ENCODE assay signal across 24 cellular contexts in genomic region chr2:135132314-135132713, GRCh38.
DNase-seq lines count a peak whose midpoint lies in the region; ATAC-seq and TF ChIP-seq lines count a peak whose summit lies in the region.
"Had no signal": no experiment of that assay in that cellular context is flagged by ENCODE, and none has a peak within 500 bp of the region (broad histone marks: within the 10 kb centered on the region; RNA-seq: fewer than 3 reads in every experiment).

No MANE protein-coding gene starts in this region.

- no peaks in the 10 kb centered on the region for H4K20me1 ChIP-seq in fibroblast of lung (ENCODE audit: control insufficient read depth, extremely low read depth, insufficient read depth, low read length)
- H4K20me1 ChIP-seq in smooth muscle cell (ENCODE audit: low read depth): peaks cover 5% of the 10 kb centered on the region

- H3K27ac Mint-ChIP-seq in activated CD8-positive, alpha-beta T cell treated with anti-CD3 and anti-CD28 coated beads for 36 hours: peak overlapping the region; percentile 48
- no peak overlapping the region for H3K27ac Mint-ChIP-seq in activated CD8-positive, alpha-beta T cell treated with anti-CD3 and anti-CD28 coated beads, Interleukin-2, amount 10 ng/mL, durations not matched to agents 7 days and 5 days
- no peak overlapping the region for H3K27ac Mint-ChIP-seq in activated CD4-positive, alpha-beta T cell treated with anti-CD3 and anti-CD28 coated beads, Interleukin-2, amount 10 ng/mL, durations not matched to agents 7 days and 5 days
- H3K27ac Mint-ChIP-seq: stimulated activated memory B cell treated with anti-CD40 and anti-IgM and Interleukin-4, amounts not matched to agents 10 μg/mL and 1 μg/mL and 100 μg/mL, for 72 hours had no signal

- intact Hi-C loops in activated CD8-positive, alpha-beta T cell treated with anti-CD3 and anti-CD28 coated beads for 36 hours (cut with micrococcal nuclease): no loop called here

- H2AFZ ChIP-seq in fibroblast of lung (ENCODE audit: low read length) (no peak overlapping the region), smooth muscle cell (ENCODE audit: low read depth) (no peak overlapping the region)

- H3K36me3 ChIP-seq in fibroblast of lung (ENCODE audit: control insufficient read depth, insufficient read depth, low read length) (peaks cover 3% of the 10 kb centered on the region), smooth muscle cell (ENCODE audit: low read depth) (peaks cover 39% of the 10 kb centered on the region)

- peaks cover 42% of the 10 kb centered on the region for H3K36me3 Mint-ChIP-seq in activated CD8-positive, alpha-beta T cell treated with anti-CD3 and anti-CD28 coated beads for 36 hours (ENCODE audit: low read depth)
- peaks cover 52% of the 10 kb centered on the region for H3K36me3 Mint-ChIP-seq in activated CD8-positive, alpha-beta T cell treated with anti-CD3 and anti-CD28 coated beads, Interleukin-2, amount 10 ng/mL, durations not matched to agents 7 days and 5 days (ENCODE audit: low read depth)
- H3K36me3 Mint-ChIP-seq in activated CD4-positive, alpha-beta T cell treated with anti-CD3 and anti-CD28 coated beads, Interleukin-2, amount 10 ng/mL, durations not matched to agents 7 days and 5 days (ENCODE audit: low read depth): peaks cover 52% of the 10 kb centered on the region

- no peaks in the 10 kb centered on the region for H3K4me1 ChIP-seq in fibroblast of lung (ENCODE audit: control insufficient read depth, extremely low read depth, insufficient read depth, low read length)
- H3K4me1 ChIP-seq in smooth muscle cell (ENCODE audit: low read depth): no peaks in the 10 kb centered on the region
- H3K4me1 ChIP-seq: psoas muscle had no signal

- H3K4me2 ChIP-seq in fibroblast of lung (ENCODE audit: extremely low read depth, insufficient read depth, low read length): no peak overlapping the region
- no peak overlapping the region for H3K4me2 ChIP-seq in smooth muscle cell

- H3K9ac ChIP-seq in fibroblast of lung (ENCODE audit: insufficient read depth, low read length) (no peak overlapping the region), smooth muscle cell (ENCODE audit: low read depth) (no peak overlapping the region)

- 67% methylated on average over 1 of the region's 1 CpG for WGBS in smooth muscle cell (ENCODE audit: low lambda C conversion rate)

- H3K27ac ChIP-seq in fibroblast of lung (ENCODE audit: insufficient read depth, low read length) (no peak overlapping the region), smooth muscle cell (ENCODE audit: low read depth) (peak overlapping the region; percentile 48)
- H3K27ac ChIP-seq: psoas muscle had no signal

- CTCF ChIA-PET in activated CD8-positive, alpha-beta T cell treated with anti-CD3 and anti-CD28 coated beads for 36 hours (lab: Charles Lee): interaction anchor here (1.0 kb wide), 1 partner anchor 128 kb away, joined by 4 read pairs; no protein-coding TSS in a partner anchor
- CTCF ChIA-PET in activated CD8-positive, alpha-beta T cell treated with anti-CD3 and anti-CD28 coated beads, Interleukin-2, amount 10 ng/mL, durations not matched to agents 7 days and 5 days (lab: Charles Lee): interaction anchor here (1.4 kb wide), 1 partner anchor 17 kb away, joined by 4 read pairs; no protein-coding TSS in a partner anchor
- CTCF ChIA-PET in activated CD4-positive, alpha-beta T cell treated with anti-CD3 and anti-CD28 coated beads, Interleukin-2, amount 10 ng/mL, durations not matched to agents 7 days and 5 days (lab: Charles Lee): no interaction called here

- no peaks in the 10 kb centered on the region for H3K9me3 Mint-ChIP-seq in activated CD8-positive, alpha-beta T cell treated with anti-CD3 and anti-CD28 coated beads for 36 hours
- H3K9me3 Mint-ChIP-seq in activated CD8-positive, alpha-beta T cell treated with anti-CD3 and anti-CD28 coated beads, Interleukin-2, amount 10 ng/mL, durations not matched to agents 7 days and 5 days (ENCODE audit: insufficient read depth): no peaks in the 10 kb centered on the region
- no peaks in the 10 kb centered on the region for H3K9me3 Mint-ChIP-seq in activated CD4-positive, alpha-beta T cell treated with anti-CD3 and anti-CD28 coated beads, Interleukin-2, amount 10 ng/mL, durations not matched to agents 7 days and 5 days
- H3K9me3 Mint-ChIP-seq: CD4-positive, alpha-beta memory T cell; naive B cell; stimulated activated memory B cell treated with anti-CD40 and anti-IgM and Interleukin-4, amounts not matched to agents 10 μg/mL and 1 μg/mL and 100 μg/mL, for 72 hours had no signal

- peaks cover 8% of the 10 kb centered on the region for H3K4me1 Mint-ChIP-seq in activated CD8-positive, alpha-beta T cell treated with anti-CD3 and anti-CD28 coated beads for 36 hours (ENCODE audit: low read depth)
- no peaks in the 10 kb centered on the region for H3K4me1 Mint-ChIP-seq in activated CD8-positive, alpha-beta T cell treated with anti-CD3 and anti-CD28 coated beads, Interleukin-2, amount 10 ng/mL, durations not matched to agents 7 days and 5 days (ENCODE audit: low read depth)
- peaks cover 6% of the 10 kb centered on the region for H3K4me1 Mint-ChIP-seq in activated CD4-positive, alpha-beta T cell treated with anti-CD3 and anti-CD28 coated beads, Interleukin-2, amount 10 ng/mL, durations not matched to agents 7 days and 5 days
- H3K4me1 Mint-ChIP-seq: stimulated activated memory B cell treated with anti-CD40 and anti-IgM and Interleukin-4, amounts not matched to agents 10 μg/mL and 1 μg/mL and 100 μg/mL, for 72 hours had no signal

- no peak for TF ChIP-seq CTCF in activated CD8-positive, alpha-beta T cell treated with anti-CD3 and anti-CD28 coated beads for 36 hours (IDR thresholded peaks at IDR 0.05)
- no peak for TF ChIP-seq CTCF in fibroblast of lung (conservative IDR thresholded peaks at IDR 0.05 in 1 of 2, IDR thresholded peaks at IDR 0.05 in 1 of 2; ENCODE audit: low read depth in 1 of 2, low read length in 2 of 2)
- TF ChIP-seq CTCF in smooth muscle cell (IDR thresholded peaks at IDR 0.05; ENCODE audit: borderline replicate concordance, insufficient read depth, poor library complexity, severe bottlenecking): no peak

- no peak for ATAC-seq in activated CD8-positive, alpha-beta T cell treated with anti-CD3 and anti-CD28 coated beads for 36 hours
- ATAC-seq in activated CD8-positive, alpha-beta T cell treated with anti-CD3 and anti-CD28 coated beads, Interleukin-2, amount 10 ng/mL, durations not matched to agents 7 days and 5 days: no peak
- ATAC-seq in HG03457 (IDR thresholded peaks at IDR 0.05; ENCODE audit: unreplicated experiment): no peak
- ATAC-seq: activated CD4-positive, alpha-beta T cell treated with anti-CD3 and anti-CD28 coated beads for 36 hours; psoas muscle; stimulated activated memory B cell treated with anti-CD40 and anti-IgM and Interleukin-4, amounts not matched to agents 10 μg/mL and 1 μg/mL and 100 μg/mL, for 72 hours had no signal

- H3K4me3 ChIP-seq in fibroblast of lung (replicated peaks in 1 of 4; ENCODE audit: control extremely low read depth in 1 of 4, insufficient read depth in 1 of 4, low read depth in 3 of 4, low read length in 4 of 4): no peak overlapping the region
- no peak overlapping the region for H3K4me3 ChIP-seq in smooth muscle cell
- H3K4me3 ChIP-seq: psoas muscle had no signal

- no peaks in the 10 kb centered on the region for H3K79me2 ChIP-seq in fibroblast of lung (ENCODE audit: control insufficient read depth, insufficient read depth, low read length)
- no peaks in the 10 kb centered on the region for H3K79me2 ChIP-seq in smooth muscle cell (ENCODE audit: low read depth)

- H3K9me3 ChIP-seq in fibroblast of lung (ENCODE audit: control insufficient read depth, insufficient read depth, low read depth, low read length): no peaks in the 10 kb centered on the region
- H3K9me3 ChIP-seq in smooth muscle cell (replicated peaks; ENCODE audit: low read depth): no peaks in the 10 kb centered on the region
- H3K9me3 ChIP-seq: psoas muscle had no signal

- H3K4me3 Mint-ChIP-seq in activated CD8-positive, alpha-beta T cell treated with anti-CD3 and anti-CD28 coated beads for 36 hours: no peak overlapping the region
- H3K4me3 Mint-ChIP-seq in activated CD8-positive, alpha-beta T cell treated with anti-CD3 and anti-CD28 coated beads, Interleukin-2, amount 10 ng/mL, durations not matched to agents 7 days and 5 days: no peak overlapping the region
- no peak overlapping the region for H3K4me3 Mint-ChIP-seq in activated CD4-positive, alpha-beta T cell treated with anti-CD3 and anti-CD28 coated beads, Interleukin-2, amount 10 ng/mL, durations not matched to agents 7 days and 5 days
- H3K4me3 Mint-ChIP-seq: activated CD4-positive, alpha-beta T cell treated with anti-CD3 and anti-CD28 coated beads for 36 hours; CD4-positive, alpha-beta memory T cell; naive B cell; stimulated activated memory B cell treated with anti-CD40 and anti-IgM and Interleukin-4, amounts not matched to agents 10 μg/mL and 1 μg/mL and 100 μg/mL, for 72 hours had no signal

- H3K27me3 ChIP-seq in fibroblast of lung (ENCODE audit: control insufficient read depth, insufficient read depth, low read length) (no peaks in the 10 kb centered on the region), smooth muscle cell (ENCODE audit: low read depth) (no peaks in the 10 kb centered on the region)

- POLR2A ChIA-PET in activated CD8-positive, alpha-beta T cell treated with anti-CD3 and anti-CD28 coated beads for 36 hours (lab: Charles Lee): no interaction called here
- POLR2A ChIA-PET in activated CD8-positive, alpha-beta T cell treated with anti-CD3 and anti-CD28 coated beads, Interleukin-2, amount 10 ng/mL, durations not matched to agents 7 days and 5 days (lab: Charles Lee): no interaction called here
- POLR2A ChIA-PET in activated CD4-positive, alpha-beta T cell treated with anti-CD3 and anti-CD28 coated beads, Interleukin-2, amount 10 ng/mL, durations not matched to agents 7 days and 5 days (lab: Charles Lee): no interaction called here

- DNase-seq in activated CD8-positive, alpha-beta T cell treated with anti-CD3 and anti-CD28 coated beads for 36 hours: no peak
- no peak for DNase-seq in activated CD8-positive, alpha-beta T cell treated with anti-CD3 and anti-CD28 coated beads, Interleukin-2, amount 10 ng/mL, durations not matched to agents 7 days and 5 days
- DNase-seq in RKO (ENCODE audit: low spot score) (peak; percentile 44), fibroblast of lung (ENCODE audit: low read depth in 2 of 2) (peak; percentile 52 to 71), smooth muscle cell (lab: John Stamatoyannopoulos, UW; ENCODE audit: unreplicated experiment) (no peak)
- no peak for DNase-seq in activated CD4-positive, alpha-beta T cell treated with anti-CD3 and anti-CD28 coated beads, Interleukin-2, amount 10 ng/mL, durations not matched to agents 7 days and 5 days
- DNase-seq in activated CD4-positive, alpha-beta T cell treated with anti-CD3 and anti-CD28 coated beads, Interleukin-2, amount 50 U/mL, for 1 hour: no peak
- DNase-seq: 8988T; activated CD4-positive, alpha-beta T cell treated with anti-CD3 and anti-CD28 coated beads for 36 hours; activated naive CD4-positive, alpha-beta T cell treated with anti-CD3 and anti-CD28 coated beads, Interleukin-2, amount 50 U/mL, for 16 hours; CD4-positive, alpha-beta memory T cell; DND-41; effector CD8-positive, alpha-beta T cell; Kasumi-1; naive B cell; NCI-H146; NCI-H510A; psoas muscle; SHP77; stimulated activated CD4-positive, alpha-beta T cell treated with anti-CD3 and anti-CD28 coated beads, Interleukin-12 subunit alpha, Interleukin-12 subunit beta, amount 100 ng/mL, for 4 hours; T-helper 9 cell; trophoblast cell had no signal

- no peaks in the 10 kb centered on the region for H3K27me3 Mint-ChIP-seq in activated CD8-positive, alpha-beta T cell treated with anti-CD3 and anti-CD28 coated beads for 36 hours
- no peaks in the 10 kb centered on the region for H3K27me3 Mint-ChIP-seq in activated CD8-positive, alpha-beta T cell treated with anti-CD3 and anti-CD28 coated beads, Interleukin-2, amount 10 ng/mL, durations not matched to agents 7 days and 5 days (ENCODE audit: low read depth)
- H3K27me3 Mint-ChIP-seq in activated CD4-positive, alpha-beta T cell treated with anti-CD3 and anti-CD28 coated beads, Interleukin-2, amount 10 ng/mL, durations not matched to agents 7 days and 5 days: no peaks in the 10 kb centered on the region
- H3K27me3 Mint-ChIP-seq: activated CD4-positive, alpha-beta T cell treated with anti-CD3 and anti-CD28 coated beads for 36 hours; CD4-positive, alpha-beta memory T cell; naive B cell; stimulated activated memory B cell treated with anti-CD40 and anti-IgM and Interleukin-4, amounts not matched to agents 10 μg/mL and 1 μg/mL and 100 μg/mL, for 72 hours had no signal

- no peaks in the 10 kb centered on the region for H3F3A ChIP-seq in smooth muscle cell (ENCODE audit: low read depth)

Comparison
In these comparisons a context has a peak if more than half of its experiments do, and no peak if none do; other contexts are left out.
1. DNase-seq: peak in RKO (single experiment) and fibroblast of lung (2 of 2); none in activated CD8-positive, alpha-beta T cell treated with anti-CD3 and anti-CD28 coated beads for 36 hours (single experiment), activated CD8-positive, alpha-beta T cell treated with anti-CD3 and anti-CD28 coated beads, Interleukin-2, amount 10 ng/mL, durations not matched to agents 7 days and 5 days (single experiment), smooth muscle cell (single experiment), activated CD4-positive, alpha-beta T cell treated with anti-CD3 and anti-CD28 coated beads, Interleukin-2, amount 10 ng/mL, durations not matched to agents 7 days and 5 days (single experiment) and activated CD4-positive, alpha-beta T cell treated with anti-CD3 and anti-CD28 coated beads, Interleukin-2, amount 50 U/mL, for 1 hour (single experiment).